8 cellular contexts compared by ENCODE assay signal in the genomic region with DNA sequence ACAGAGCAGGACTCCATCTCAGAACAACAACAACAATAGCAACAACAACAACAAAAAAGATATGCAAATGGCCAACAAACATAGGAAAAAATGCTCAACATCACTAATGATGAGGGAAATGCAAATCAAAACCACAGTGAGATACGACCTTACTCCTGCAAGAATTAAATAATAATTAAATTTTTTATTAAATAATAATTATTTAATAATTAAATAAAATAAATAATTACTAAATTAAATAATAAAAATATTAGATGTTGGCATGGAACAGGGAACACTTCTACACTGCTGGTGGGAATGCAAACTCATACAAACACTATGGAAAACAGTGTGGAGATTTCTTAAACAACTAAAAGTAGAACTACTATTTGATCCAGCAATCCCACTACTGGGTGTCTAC.
"Had no signal": no experiment of that assay in that cellular context is flagged by ENCODE, and none has a peak within 500 bp of the region (broad histone marks: within the 10 kb centered on the region; RNA-seq: fewer than 3 reads in every experiment).

No MANE protein-coding gene starts in this region.

- FAIRE-seq: G401.6, GM12878, GM12891, GM12892, GM18507, GM19239 had no signal

- ATAC-seq: GM12878 had no signal

- DNase-seq: GDM1, GF-D8 had no signal
